Comparison of ENCODE assay signal across 1 cellular context in genomic region chr5:39519566-39520231, GRCh38.
A peak's percentile ranks its signal among the peaks of the same experiment; 100 is the strongest.
TF ChIP-seq lines count a peak whose summit lies in the region.

No MANE protein-coding gene starts in this region.

TF ChIP-seq in IMR-90, 13 proteins besides CTCF, POLR2A, EP300 and RAD21 (continued from another document):
- no peak for TF ChIP-seq CHD1 (IDR thresholded peaks at IDR 0.05; ENCODE audit: low read depth, low read length)
- TF ChIP-seq CEBPB (IDR thresholded peaks at IDR 0.05; ENCODE audit: low read depth, low read length), result peak; percentile 53
- no peak for TF ChIP-seq ELK1 (IDR thresholded peaks at IDR 0.05; ENCODE audit: borderline replicate concordance, low read depth, low read length)
- TF ChIP-seq MAZ (IDR thresholded peaks at IDR 0.05; ENCODE audit: borderline replicate concordance, low read depth, low read length), result no peak
